In the genomic region with DNA sequence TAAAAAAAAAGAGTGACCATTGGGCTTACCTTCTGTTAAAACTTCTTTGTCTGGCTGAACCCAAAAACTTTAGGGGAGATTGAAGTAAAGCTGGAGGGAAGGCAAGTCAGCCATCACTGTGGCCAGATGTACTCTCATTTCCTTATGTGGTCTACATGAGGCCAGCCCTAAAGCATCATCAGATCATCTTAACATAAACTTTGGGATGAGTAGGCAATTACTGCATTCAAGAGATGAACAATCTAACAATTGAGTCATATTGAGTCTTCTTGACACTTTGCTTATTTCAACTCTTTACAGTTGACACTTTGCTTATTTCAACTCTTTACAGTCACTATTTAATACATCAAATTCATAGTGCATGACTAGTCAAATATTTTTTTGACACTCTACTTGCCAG, we compare ENCODE assay signal across 24 cellular contexts.
A peak's percentile ranks its signal among the peaks of the same experiment; 100 is the strongest.
DNase-seq lines count a peak whose midpoint lies in the region; ATAC-seq and TF ChIP-seq lines count a peak whose summit lies in the region.
"Had no signal": no experiment of that assay in that cellular context is flagged by ENCODE, and none has a peak within 500 bp of the region (broad histone marks: within the 10 kb centered on the region; RNA-seq: fewer than 3 reads in every experiment).

No MANE protein-coding gene starts in this region.

- intact Hi-C loops in activated naive CD4-positive, alpha-beta T cell treated with anti-CD3 and anti-CD28 coated beads for 36 hours (cut with micrococcal nuclease), result no loop called here

- no peak overlapping the region for H3K27ac Mint-ChIP-seq in activated naive CD4-positive, alpha-beta T cell treated with anti-CD3 and anti-CD28 coated beads, Interleukin-2, amount 50 U/mL, for 72 hours
- H3K27ac Mint-ChIP-seq in activated naive CD4-positive, alpha-beta T cell treated with anti-CD3 and anti-CD28 coated beads for 36 hours, result no peak overlapping the region
- H3K27ac Mint-ChIP-seq in stimulated activated naive CD8-positive, alpha-beta T cell treated with anti-CD3 and anti-CD28 coated beads, Interleukin-15, amount 100 ng/mL, for 72 hours, result no peak overlapping the region
- H3K27ac Mint-ChIP-seq: activated naive CD4-positive, alpha-beta T cell treated with anti-CD3 and anti-CD28 coated beads, Interleukin-2, amount 50 U/mL, for 24 hours; brain; CD4-positive, alpha-beta memory T cell; nephron; T-cell had no signal

- H3K36me3 Mint-ChIP-seq in activated naive CD4-positive, alpha-beta T cell treated with anti-CD3 and anti-CD28 coated beads, Interleukin-2, amount 50 U/mL, for 72 hours, result no peaks in the 10 kb centered on the region
- H3K36me3 Mint-ChIP-seq in activated naive CD4-positive, alpha-beta T cell treated with anti-CD3 and anti-CD28 coated beads for 36 hours (ENCODE audit: low read depth), result no peaks in the 10 kb centered on the region
- H3K36me3 Mint-ChIP-seq: brain, T-cell had no signal

- H3K27me3 Mint-ChIP-seq in activated naive CD4-positive, alpha-beta T cell treated with anti-CD3 and anti-CD28 coated beads for 36 hours (ENCODE audit: low read depth), result peaks cover 3% of the 10 kb centered on the region
- peaks cover 8% of the 10 kb centered on the region for H3K27me3 Mint-ChIP-seq in stimulated activated naive CD8-positive, alpha-beta T cell treated with anti-CD3 and anti-CD28 coated beads, Interleukin-15, amount 100 ng/mL, for 72 hours

- H3K4me3 ChIP-seq in epithelial cell of esophagus (ENCODE audit: low read length), result no peak overlapping the region
- H3K4me3 ChIP-seq: psoas muscle, skin epidermis, vagina had no signal

- CTCF ChIA-PET in activated naive CD4-positive, alpha-beta T cell treated with anti-CD3 and anti-CD28 coated beads for 36 hours (lab: Charles Lee), result interaction anchor here (1.2 kb wide), 1 partner anchor 377 kb away, joined by 4 read pairs; no protein-coding TSS in a partner anchor

- peaks cover 0 to 5% of the 10 kb centered on the region in 2 donors for H3K9me3 Mint-ChIP-seq in activated naive CD4-positive, alpha-beta T cell treated with anti-CD3 and anti-CD28 coated beads, Interleukin-2, amount 50 U/mL, for 72 hours
- H3K9me3 Mint-ChIP-seq in activated naive CD4-positive, alpha-beta T cell treated with anti-CD3 and anti-CD28 coated beads for 36 hours, result no peaks in the 10 kb centered on the region
- H3K9me3 Mint-ChIP-seq in stimulated activated naive CD8-positive, alpha-beta T cell treated with anti-CD3 and anti-CD28 coated beads, Interleukin-15, amount 100 ng/mL, for 72 hours, result peaks cover 13 to 14% of the 10 kb centered on the region in 2 donors
- H3K9me3 Mint-ChIP-seq: activated naive CD4-positive, alpha-beta T cell treated with anti-CD3 and anti-CD28 coated beads, Interleukin-2, amount 50 U/mL, for 24 hours had no signal

- H3K4me3 Mint-ChIP-seq in activated naive CD4-positive, alpha-beta T cell treated with anti-CD3 and anti-CD28 coated beads for 36 hours, result no peak overlapping the region
- H3K4me3 Mint-ChIP-seq in stimulated activated naive CD8-positive, alpha-beta T cell treated with anti-CD3 and anti-CD28 coated beads, Interleukin-15, amount 100 ng/mL, for 72 hours, result no peak overlapping the region
- H3K4me3 Mint-ChIP-seq: activated naive CD4-positive, alpha-beta T cell treated with anti-CD3 and anti-CD28 coated beads, Interleukin-2, amount 50 U/mL, for 24 hours; brain; CD4-positive, alpha-beta memory T cell; nephron; T-cell had no signal

- no peak for TF ChIP-seq CTCF in epithelial cell of esophagus (IDR thresholded peaks at IDR 0.05; ENCODE audit: insufficient read depth, low read depth, low read length, missing control alignments)

- H3K4me1 Mint-ChIP-seq in activated naive CD4-positive, alpha-beta T cell treated with anti-CD3 and anti-CD28 coated beads for 36 hours (ENCODE audit: low read depth), result no peaks in the 10 kb centered on the region
- no peaks in the 10 kb centered on the region for H3K4me1 Mint-ChIP-seq in stimulated activated naive CD8-positive, alpha-beta T cell treated with anti-CD3 and anti-CD28 coated beads, Interleukin-15, amount 100 ng/mL, for 72 hours
- H3K4me1 Mint-ChIP-seq: activated naive CD4-positive, alpha-beta T cell treated with anti-CD3 and anti-CD28 coated beads, Interleukin-2, amount 50 U/mL, for 24 hours; CD4-positive, alpha-beta memory T cell; T-cell had no signal

- no peak for DNase-seq in activated naive CD4-positive, alpha-beta T cell treated with anti-CD3 and anti-CD28 coated beads, Interleukin-2, amount 50 U/mL, for 72 hours (ENCODE audit: low spot score in 2 of 2)
- DNase-seq in activated naive CD4-positive, alpha-beta T cell treated with anti-CD3 and anti-CD28 coated beads for 36 hours, result no peak
- DNase-seq in LHCN-M2 (ENCODE audit: low read depth) (peak; percentile 23), epithelial cell of esophagus (ENCODE audit: low read depth) (peak; percentile 27), HUDEP-2 (lab: John Stamatoyannopoulos, UW; ENCODE audit: unreplicated experiment in 76 of 76) (no peak), NCI-H226 (no peak)
- no peak for DNase-seq in stimulated activated naive CD8-positive, alpha-beta T cell treated with anti-CD3 and anti-CD28 coated beads, Interleukin-15, amount 100 ng/mL, for 72 hours
- DNase-seq: activated CD4-positive, alpha-beta T cell treated with anti-CD3 and anti-CD28 coated beads, Interleukin-2, amount 50 U/mL, for 48 hours; CD4-positive, alpha-beta memory T cell; cortex of kidney; DND-41; Karpas-422; left cardiac atrium; NCI-H1436; NCI-H748 treated with DMSO at 0.1 percent for 48 hours; psoas muscle; SHP77; T-cell had no signal

- peak; percentile 69 to 90 for ATAC-seq in activated naive CD4-positive, alpha-beta T cell treated with anti-CD3 and anti-CD28 coated beads, Interleukin-2, amount 50 U/mL, for 72 hours
- ATAC-seq in stimulated activated naive CD8-positive, alpha-beta T cell treated with anti-CD3 and anti-CD28 coated beads, Interleukin-15, amount 100 ng/mL, for 72 hours, result peak; percentile 75
- no peak for ATAC-seq in HG03354 (IDR thresholded peaks at IDR 0.05; ENCODE audit: poor library complexity, severe bottlenecking, unreplicated experiment)
- ATAC-seq: left cardiac atrium, psoas muscle, T-cell had no signal

Comparison
In these comparisons a context has a peak if more than half of its experiments do, and no peak if none do; other contexts are left out.
1. DNase-seq: peak in LHCN-M2 (single experiment) and epithelial cell of esophagus (single experiment); none in activated naive CD4-positive, alpha-beta T cell treated with anti-CD3 and anti-CD28 coated beads, Interleukin-2, amount 50 U/mL, for 72 hours (0 of 2), activated naive CD4-positive, alpha-beta T cell treated with anti-CD3 and anti-CD28 coated beads for 36 hours (single experiment), stimulated activated naive CD8-positive, alpha-beta T cell treated with anti-CD3 and anti-CD28 coated beads, Interleukin-15, amount 100 ng/mL, for 72 hours (0 of 2), HUDEP-2 (0 of 76) and NCI-H226 (single experiment).